12 cellular contexts compared by ENCODE assay signal in the genomic region with DNA sequence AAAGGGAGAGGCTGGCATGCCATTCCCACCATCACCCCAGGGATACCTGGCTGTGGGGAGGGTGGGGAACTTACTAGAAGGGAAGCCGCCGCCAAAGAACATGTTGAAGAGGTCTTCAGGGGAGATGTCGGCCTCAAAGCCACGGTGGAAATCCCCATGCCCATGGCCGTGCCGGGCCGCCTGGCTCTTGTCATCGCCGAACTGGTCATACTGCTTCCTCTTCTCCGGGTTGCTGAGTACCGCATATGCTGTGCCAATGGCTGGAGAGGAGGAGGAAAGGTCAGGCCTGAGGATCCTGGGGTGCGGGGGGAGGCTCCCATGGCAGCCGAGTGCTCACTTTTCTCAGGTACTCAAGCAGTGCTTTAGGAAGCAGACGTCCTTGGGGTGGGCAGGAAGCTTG. TPM values are rescaled to one million over a fixed set of nuclear protein-coding genes. Genes with fewer than 3 reads are reported as not detected.
DNase-seq lines count a peak whose midpoint lies in the region; ATAC-seq and TF ChIP-seq lines count a peak whose summit lies in the region.
"Had no signal": no experiment of that assay in that cellular context is flagged by ENCODE, and none has a peak within 500 bp of the region (broad histone marks: within the 10 kb centered on the region; RNA-seq: fewer than 3 reads in every experiment).

No MANE protein-coding gene starts in this region.

- H3K4me1 Mint-ChIP-seq in activated CD8-positive, alpha-beta memory T cell treated with anti-CD3 and anti-CD28 coated beads, Interleukin-2, amount 10 ng/mL, durations not matched to agents 7 days and 5 days: peaks cover 45% of the 10 kb centered on the region
- peaks cover 49% of the 10 kb centered on the region for H3K4me1 Mint-ChIP-seq in activated CD8-positive, alpha-beta T cell treated with anti-CD3 and anti-CD28 coated beads, Interleukin-2, amount 10 ng/mL, durations not matched to agents 7 days and 5 days (ENCODE audit: low read depth)
- peaks cover 54% of the 10 kb centered on the region for H3K4me1 Mint-ChIP-seq in stimulated activated naive CD8-positive, alpha-beta T cell treated with anti-CD3 and anti-CD28 coated beads, Interleukin-15, amount 100 ng/mL, for 72 hours

- no peak for TF ChIP-seq CTCF in left lung (IDR thresholded peaks at IDR 0.05)

- no peaks in the 10 kb centered on the region for H3K9me3 Mint-ChIP-seq in activated CD8-positive, alpha-beta memory T cell treated with anti-CD3 and anti-CD28 coated beads, Interleukin-2, amount 10 ng/mL, durations not matched to agents 7 days and 5 days (ENCODE audit: low read depth)
- no peaks in the 10 kb centered on the region for H3K9me3 Mint-ChIP-seq in activated CD8-positive, alpha-beta T cell treated with anti-CD3 and anti-CD28 coated beads, Interleukin-2, amount 10 ng/mL, durations not matched to agents 7 days and 5 days (ENCODE audit: insufficient read depth)
- no peaks in the 10 kb centered on the region for H3K9me3 Mint-ChIP-seq in stimulated activated naive CD8-positive, alpha-beta T cell treated with anti-CD3 and anti-CD28 coated beads, Interleukin-15, amount 100 ng/mL, for 72 hours
- H3K9me3 Mint-ChIP-seq: neural progenitor cell had no signal

- peak overlapping the region; percentile 60 to 62 for H3K27ac ChIP-seq in left lung
- H3K27ac ChIP-seq: C4-2B, neural progenitor cell had no signal

- POLR2A ChIA-PET in activated CD8-positive, alpha-beta T cell treated with anti-CD3 and anti-CD28 coated beads, Interleukin-2, amount 10 ng/mL, durations not matched to agents 7 days and 5 days (lab: Charles Lee): no interaction called here

- DNase-seq in activated CD8-positive, alpha-beta memory T cell treated with anti-CD3 and anti-CD28 coated beads, Interleukin-2, amount 10 ng/mL, durations not matched to agents 7 days and 5 days: no peak
- no peak for DNase-seq in activated CD8-positive, alpha-beta memory T cell treated with anti-CD3 and anti-CD28 coated beads, Interleukin-2, amount 50 U/mL, for 48 hours
- peak; percentile 20 for DNase-seq in activated CD8-positive, alpha-beta T cell treated with anti-CD3 and anti-CD28 coated beads, Interleukin-2, amount 10 ng/mL, durations not matched to agents 7 days and 5 days
- peak; percentile 77 to 84 for DNase-seq in left lung
- DNase-seq in stimulated activated naive CD8-positive, alpha-beta T cell treated with anti-CD3 and anti-CD28 coated beads, Interleukin-15, amount 100 ng/mL, for 72 hours: no peak
- no peak for DNase-seq in NCI-H524 treated with DMSO at 0.1 percent for 48 hours (lab: John Stamatoyannopoulos, UW)
- no peak for DNase-seq in SHP77 (lab: John Stamatoyannopoulos, UW)
- DNase-seq: DMS79 had no signal

- no peaks in the 10 kb centered on the region for H3K27me3 ChIP-seq in left lung
- H3K27me3 ChIP-seq: neural progenitor cell had no signal

- CTCF ChIA-PET in activated CD8-positive, alpha-beta memory T cell treated with anti-CD3 and anti-CD28 coated beads, Interleukin-2, amount 10 ng/mL, durations not matched to agents 7 days and 5 days (lab: Charles Lee): interaction anchor here (0.6 to 4.3 kb wide), 8 partner anchors 10 to 385 kb away, joined by 3 to 31 read pairs (median 6); no protein-coding TSS in a partner anchor
- CTCF ChIA-PET in activated CD8-positive, alpha-beta T cell treated with anti-CD3 and anti-CD28 coated beads, Interleukin-2, amount 10 ng/mL, durations not matched to agents 7 days and 5 days (lab: Charles Lee): interaction anchor here (0.9 to 3.4 kb wide), 11 partner anchors 9 to 445 kb away, joined by 3 to 19 read pairs (median 7); no protein-coding TSS in a partner anchor

- H3K36me3 ChIP-seq in left lung: peaks cover 0 to 92% of the 10 kb centered on the region in 2 donors

- intact Hi-C loops in left lung (cut with DNase I): no loop called here

- no peak overlapping the region for H3K4me3 Mint-ChIP-seq in activated CD8-positive, alpha-beta memory T cell treated with anti-CD3 and anti-CD28 coated beads, Interleukin-2, amount 10 ng/mL, durations not matched to agents 7 days and 5 days
- no peak overlapping the region for H3K4me3 Mint-ChIP-seq in activated CD8-positive, alpha-beta T cell treated with anti-CD3 and anti-CD28 coated beads, Interleukin-2, amount 10 ng/mL, durations not matched to agents 7 days and 5 days
- no peak overlapping the region for H3K4me3 Mint-ChIP-seq in stimulated activated naive CD8-positive, alpha-beta T cell treated with anti-CD3 and anti-CD28 coated beads, Interleukin-15, amount 100 ng/mL, for 72 hours
- H3K4me3 Mint-ChIP-seq: neural progenitor cell had no signal

- peaks cover 19 to 34% of the 10 kb centered on the region in 2 donors for H3K4me1 ChIP-seq in left lung

- no peak overlapping the region for H3K4me3 ChIP-seq in left lung
- H3K4me3 ChIP-seq: HAP-1, neural progenitor cell had no signal

- no peaks in the 10 kb centered on the region for H3K9me3 ChIP-seq in left lung
- H3K9me3 ChIP-seq: HAP-1 had no signal

- peak overlapping the region; percentile 49 for H3K27ac Mint-ChIP-seq in activated CD8-positive, alpha-beta memory T cell treated with anti-CD3 and anti-CD28 coated beads, Interleukin-2, amount 10 ng/mL, durations not matched to agents 7 days and 5 days
- H3K27ac Mint-ChIP-seq in activated CD8-positive, alpha-beta T cell treated with anti-CD3 and anti-CD28 coated beads, Interleukin-2, amount 10 ng/mL, durations not matched to agents 7 days and 5 days: peak overlapping the region; percentile 60
- H3K27ac Mint-ChIP-seq in stimulated activated naive CD8-positive, alpha-beta T cell treated with anti-CD3 and anti-CD28 coated beads, Interleukin-15, amount 100 ng/mL, for 72 hours: peak overlapping the region in 1 of 2 donors; percentile 19
- H3K27ac Mint-ChIP-seq: neural progenitor cell had no signal

- H3K36me3 Mint-ChIP-seq in activated CD8-positive, alpha-beta memory T cell treated with anti-CD3 and anti-CD28 coated beads, Interleukin-2, amount 10 ng/mL, durations not matched to agents 7 days and 5 days: peaks cover 28% of the 10 kb centered on the region
- H3K36me3 Mint-ChIP-seq in activated CD8-positive, alpha-beta T cell treated with anti-CD3 and anti-CD28 coated beads, Interleukin-2, amount 10 ng/mL, durations not matched to agents 7 days and 5 days (ENCODE audit: low read depth): peaks cover 46% of the 10 kb centered on the region

- H3K27me3 Mint-ChIP-seq in activated CD8-positive, alpha-beta memory T cell treated with anti-CD3 and anti-CD28 coated beads, Interleukin-2, amount 10 ng/mL, durations not matched to agents 7 days and 5 days: no peaks in the 10 kb centered on the region
- no peaks in the 10 kb centered on the region for H3K27me3 Mint-ChIP-seq in activated CD8-positive, alpha-beta T cell treated with anti-CD3 and anti-CD28 coated beads, Interleukin-2, amount 10 ng/mL, durations not matched to agents 7 days and 5 days (ENCODE audit: low read depth)
- H3K27me3 Mint-ChIP-seq in stimulated activated naive CD8-positive, alpha-beta T cell treated with anti-CD3 and anti-CD28 coated beads, Interleukin-15, amount 100 ng/mL, for 72 hours: no peaks in the 10 kb centered on the region

- no peak for ATAC-seq in activated CD8-positive, alpha-beta memory T cell treated with anti-CD3 and anti-CD28 coated beads, Interleukin-2, amount 10 ng/mL, durations not matched to agents 7 days and 5 days
- ATAC-seq in activated CD8-positive, alpha-beta T cell treated with anti-CD3 and anti-CD28 coated beads, Interleukin-2, amount 10 ng/mL, durations not matched to agents 7 days and 5 days: no peak
- peak; percentile 80 for ATAC-seq in left lung
- ATAC-seq in stimulated activated naive CD8-positive, alpha-beta T cell treated with anti-CD3 and anti-CD28 coated beads, Interleukin-15, amount 100 ng/mL, for 72 hours: peak; percentile 16
- no peak for ATAC-seq in GM18511 (IDR thresholded peaks at IDR 0.05; ENCODE audit: unreplicated experiment)

RNA-seq across cellular contexts. Expression of a gene that starts 13.8 kb away (rescaled TPM):
- total RNA-seq in activated CD8-positive, alpha-beta memory T cell treated with anti-CD3 and anti-CD28 coated beads, Interleukin-2, amount 10 ng/mL, durations not matched to agents 7 days and 5 days: 10 to 100 TPM; 25.5 to 31.4 TPM
- 10 to 100 TPM; 26.4 to 29.7 TPM for total RNA-seq in activated CD8-positive, alpha-beta T cell treated with anti-CD3 and anti-CD28 coated beads, Interleukin-2, amount 10 ng/mL, durations not matched to agents 7 days and 5 days
- 10 to 100 TPM; 30.9 to 38.9 TPM for total RNA-seq in left lung

Comparison
In these comparisons a context has a peak if more than half of its experiments do, and no peak if none do; other contexts are left out.
1. ATAC-seq: peak in left lung (single experiment) and stimulated activated naive CD8-positive, alpha-beta T cell treated with anti-CD3 and anti-CD28 coated beads, Interleukin-15, amount 100 ng/mL, for 72 hours (single experiment); none in activated CD8-positive, alpha-beta memory T cell treated with anti-CD3 and anti-CD28 coated beads, Interleukin-2, amount 10 ng/mL, durations not matched to agents 7 days and 5 days (single experiment), activated CD8-positive, alpha-beta T cell treated with anti-CD3 and anti-CD28 coated beads, Interleukin-2, amount 10 ng/mL, durations not matched to agents 7 days and 5 days (single experiment) and GM18511 (single experiment).
2. DNase-seq: peak in activated CD8-positive, alpha-beta T cell treated with anti-CD3 and anti-CD28 coated beads, Interleukin-2, amount 10 ng/mL, durations not matched to agents 7 days and 5 days (single experiment) and left lung (2 of 2); none in activated CD8-positive, alpha-beta memory T cell treated with anti-CD3 and anti-CD28 coated beads, Interleukin-2, amount 10 ng/mL, durations not matched to agents 7 days and 5 days (single experiment), activated CD8-positive, alpha-beta memory T cell treated with anti-CD3 and anti-CD28 coated beads, Interleukin-2, amount 50 U/mL, for 48 hours (single experiment), stimulated activated naive CD8-positive, alpha-beta T cell treated with anti-CD3 and anti-CD28 coated beads, Interleukin-15, amount 100 ng/mL, for 72 hours (0 of 2), NCI-H524 treated with DMSO at 0.1 percent for 48 hours (single experiment) and SHP77 (0 of 2).